ENCODE assay signal across 12 cellular contexts in genomic region chr2:137913648-137914047, GRCh38. TPM values are rescaled to one million over a fixed set of nuclear protein-coding genes. Genes with fewer than 3 reads are reported as not detected.
"Had no signal": no experiment of that assay in that cellular context is flagged by ENCODE, and none has a peak within 500 bp of the region (broad histone marks: within the 10 kb centered on the region; RNA-seq: fewer than 3 reads in every experiment).

No MANE protein-coding gene starts in this region.

RNA-seq across cellular contexts. Expression of gene HNMT, which starts 50.6 kb away (rescaled TPM):
- total RNA-seq: activated B cell treated with CpG ODN at 0.5 μM for 24 hours; activated CD4-positive, alpha-beta memory T cell treated with anti-CD3 and anti-CD28 coated beads for 36 hours; activated CD4-positive, alpha-beta memory T cell treated with anti-CD3 and anti-CD28 coated beads, Interleukin-2, amount 10 ng/mL, durations not matched to agents 7 days and 5 days; activated CD4-positive, alpha-beta T cell treated with anti-CD3 and anti-CD28 coated beads for 36 hours; activated CD4-positive, alpha-beta T cell treated with anti-CD3 and anti-CD28 coated beads, Interleukin-2, amount 10 ng/mL, durations not matched to agents 24 days and 14 days; activated CD4-positive, alpha-beta T cell treated with anti-CD3 and anti-CD28 coated beads, Interleukin-2, amount 10 ng/mL, durations not matched to agents 7 days and 5 days; activated CD8-positive, alpha-beta memory T cell treated with anti-CD3 and anti-CD28 coated beads for 36 hours; activated CD8-positive, alpha-beta memory T cell treated with anti-CD3 and anti-CD28 coated beads, Interleukin-2, amount 10 ng/mL, durations not matched to agents 7 days and 5 days; activated CD8-positive, alpha-beta T cell treated with anti-CD3 and anti-CD28 coated beads for 36 hours; activated CD8-positive, alpha-beta T cell treated with anti-CD3 and anti-CD28 coated beads, Interleukin-2, amount 10 ng/mL, durations not matched to agents 7 days and 5 days; T-helper 1 cell treated with Interleukin-12 subunit alpha and Interleukin-12 subunit beta and Interleukin-4 antibody, amounts not matched to agents 30 ng/mL and 1 ng/mL, for 36 hours; T-helper 2 cell treated with Interferon-gamma antibody and Interleukin-4, amounts not matched to agents 100 ng/mL and 5 ng/mL, for 36 hours had no signal
